ENCODE assay signal across 8 cellular contexts in the genomic region with DNA sequence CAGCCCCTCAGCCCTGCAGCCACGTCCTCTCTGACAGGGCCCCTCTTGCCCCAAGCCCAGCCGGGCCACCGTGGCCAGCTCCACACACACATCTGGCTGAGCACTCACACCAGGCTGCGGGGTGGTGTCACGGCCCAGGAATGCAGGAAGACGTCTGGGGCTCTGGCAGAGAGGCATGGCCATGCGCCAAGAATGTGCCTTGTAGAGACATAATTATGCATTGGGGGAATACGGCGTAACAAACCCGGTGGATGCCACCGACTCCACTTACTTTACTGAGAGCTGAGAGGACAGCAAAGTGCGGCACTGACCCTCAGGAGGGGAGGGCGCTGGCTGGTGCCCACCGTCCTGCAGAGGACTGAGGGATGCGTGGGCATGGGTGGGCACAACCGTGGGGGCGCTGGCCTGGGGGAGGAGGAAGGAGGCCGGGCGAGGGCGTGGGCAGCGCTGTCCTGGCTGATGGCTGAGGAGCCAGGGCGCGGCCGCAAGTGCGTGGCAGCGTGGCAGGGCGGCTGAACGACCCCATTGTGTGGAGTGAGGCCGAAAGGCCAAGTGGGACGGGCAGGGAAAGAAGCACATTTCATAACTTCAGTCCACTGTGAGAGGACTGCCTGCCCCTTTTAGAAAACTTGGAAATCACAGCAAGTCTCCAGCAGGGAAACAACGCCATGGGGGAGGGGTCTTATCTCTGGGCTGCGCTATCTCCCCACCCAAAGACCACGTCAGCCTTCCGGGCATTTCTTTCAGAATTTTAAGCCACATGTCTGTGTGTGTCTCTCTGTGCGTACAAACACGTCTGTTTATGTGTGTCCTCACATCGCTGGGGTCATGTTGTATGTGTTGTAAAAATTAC. TPM values are rescaled to one million over a fixed set of nuclear protein-coding genes. Genes with fewer than 3 reads are reported as not detected.
DNase-seq lines count a peak whose midpoint lies in the region; ATAC-seq, FAIRE-seq and TF ChIP-seq lines count a peak whose summit lies in the region.

No MANE protein-coding gene starts in this region.

- no peaks in the 10 kb centered on the region for H4K20me1 ChIP-seq in astrocyte (ENCODE audit: insufficient read depth, low read length)
- no peaks in the 10 kb centered on the region for H4K20me1 ChIP-seq in keratinocyte (ENCODE audit: control insufficient read depth, extremely low read depth, insufficient read depth, low read length)

- H3K36me3 ChIP-seq in astrocyte (ENCODE audit: insufficient read depth, low read length), result no peaks in the 10 kb centered on the region
- no peaks in the 10 kb centered on the region for H3K36me3 ChIP-seq in keratinocyte (ENCODE audit: control insufficient read depth in 2 of 2, extremely low read depth in 1 of 2, insufficient read depth in 2 of 2, low read length in 2 of 2)
- H3K36me3 ChIP-seq in thoracic aorta, result no peaks in the 10 kb centered on the region

- H3K4me2 ChIP-seq in astrocyte (ENCODE audit: low read length) (peak overlapping the region; percentile 87), keratinocyte (ENCODE audit: control insufficient read depth, extremely low read depth, insufficient read depth, low read depth, low read length) (peak overlapping the region; percentile 82)

- H3K4me3 Mint-ChIP-seq in astrocyte (ENCODE audit: unreplicated experiment), result no peak overlapping the region

- H3K9me1 ChIP-seq in keratinocyte (ENCODE audit: control insufficient read depth, extremely low read depth, insufficient read depth, low read length), result no peaks in the 10 kb centered on the region

- H3K27me3 Mint-ChIP-seq in astrocyte (ENCODE audit: low read depth, unreplicated experiment), result peaks cover 4% of the 10 kb centered on the region

- H3K27me3 ChIP-seq in astrocyte (ENCODE audit: insufficient read depth, low read length) (no peaks in the 10 kb centered on the region), keratinocyte (ENCODE audit: control insufficient read depth, extremely low read depth, insufficient read depth, low read length) (peaks cover 45% of the 10 kb centered on the region), thoracic aorta (replicated peaks; ENCODE audit: insufficient read depth) (no peaks in the 10 kb centered on the region)

- peak overlapping the region; percentile 54 for H3K27ac ChIP-seq in astrocyte (ENCODE audit: low read depth, low read length)
- H3K27ac ChIP-seq in keratinocyte (ENCODE audit: control insufficient read depth, insufficient read depth, low read length), result no peak overlapping the region
- H3K27ac ChIP-seq in thoracic aorta, result peak overlapping the region; percentile 89 to 97

- no peaks in the 10 kb centered on the region for H3K36me3 Mint-ChIP-seq in astrocyte (ENCODE audit: low read depth, unreplicated experiment)

- peak; percentile 99 for FAIRE-seq in HTR-8/SVneo (lab: Jason Lieb, UNC)
- peak; percentile 87 for FAIRE-seq in astrocyte (lab: Jason Lieb, UNC)
- FAIRE-seq in keratinocyte (lab: Jason Lieb, UNC), result peak; percentile 97

- H3K4me3 ChIP-seq in astrocyte (ENCODE audit: insufficient read depth, low read depth, low read length) (peak overlapping the region; percentile 41), keratinocyte (ENCODE audit: control insufficient read depth in 2 of 3, extremely low read depth in 1 of 3, insufficient read depth in 2 of 3, low read depth in 1 of 3, low read length in 3 of 3) (peak overlapping the region; percentile 31 to 67 (median 63)), thoracic aorta (peak overlapping the region; percentile 88)

- peaks cover 19% of the 10 kb centered on the region for H3K4me1 Mint-ChIP-seq in astrocyte (ENCODE audit: low read depth, unreplicated experiment)

- no peak for TF ChIP-seq CTCF in astrocyte (IDR thresholded peaks at IDR 0.05; ENCODE audit: insufficient read depth, low read depth, low read length)
- no peak for TF ChIP-seq CTCF in keratinocyte (optimal IDR thresholded peaks at IDR 0.05 in 1 of 3, IDR thresholded peaks at IDR 0.05 in 1 of 3, conservative IDR thresholded peaks at IDR 0.05 in 1 of 3; ENCODE audit: extremely low read depth in 1 of 3, insufficient read depth in 2 of 3, low read length in 3 of 3)
- no peak for TF ChIP-seq CTCF in thoracic aorta (IDR thresholded peaks at IDR 0.05)

- peak; percentile 71 for ATAC-seq in thoracic aorta (ENCODE audit: insufficient number of reproducible peaks, low FRiP score, low read depth)
- ATAC-seq in GM19351 (IDR thresholded peaks at IDR 0.05; ENCODE audit: unreplicated experiment), result no peak

- dilution Hi-C loops in keratinocyte (cut with MboI; ENCODE audit: extremely low pct_ligation_motif_present, low sequenced_read_pairs), result no loop called here

- H3K9me3 ChIP-seq in astrocyte (ENCODE audit: insufficient read depth, low read depth, low read length) (no peaks in the 10 kb centered on the region), keratinocyte (ENCODE audit: control insufficient read depth, low read depth, low read length) (peaks cover 3% of the 10 kb centered on the region), thoracic aorta (no peaks in the 10 kb centered on the region)

- H3K9ac ChIP-seq in astrocyte (ENCODE audit: low read length) (peak overlapping the region; percentile 77), keratinocyte (ENCODE audit: control insufficient read depth, extremely low read depth, insufficient read depth, low read length) (peak overlapping the region; percentile 71)

- H2AFZ ChIP-seq in astrocyte (ENCODE audit: low read depth, low read length) (peak overlapping the region; percentile 65), keratinocyte (ENCODE audit: control insufficient read depth, low read length) (peak overlapping the region; percentile 50)

- H3K27ac Mint-ChIP-seq in astrocyte (ENCODE audit: unreplicated experiment), result peak overlapping the region; percentile 90

- peaks cover 11% of the 10 kb centered on the region for H3K9me3 Mint-ChIP-seq in astrocyte (ENCODE audit: unreplicated experiment)

- no peak for TF ChIP-seq POLR2A in erythroblast (IDR thresholded peaks at IDR 0.05; ENCODE audit: low read length)

- H3K4me1 ChIP-seq in astrocyte (ENCODE audit: insufficient read depth, low read length) (peaks cover 18% of the 10 kb centered on the region), keratinocyte (ENCODE audit: control insufficient read depth, extremely low read depth, insufficient read depth, low read length) (peaks cover 16% of the 10 kb centered on the region), thoracic aorta (ENCODE audit: control insufficient read depth in 1 of 2, low read depth in 2 of 2) (peaks cover 22 to 45% of the 10 kb centered on the region in 2 donors)

- peak; percentile 96 for DNase-seq in HTR-8/SVneo (ENCODE audit: insufficient read length, low spot score)
- DNase-seq in astrocyte (ENCODE audit: low read depth), result peak; percentile 95
- peak; percentile 82 for DNase-seq in keratinocyte (ENCODE audit: low read depth, low spot score)
- DNase-seq in thoracic aorta (ENCODE audit: low spot score), result peak; percentile 98
- no peak for DNase-seq in erythroblast (lab: John Stamatoyannopoulos, UW)
- DNase-seq in retina, result no peak
- no peak for DNase-seq in cortex of kidney (lab: John Stamatoyannopoulos, UW)

- H3K79me2 ChIP-seq in astrocyte (ENCODE audit: insufficient read depth, low read length), result no peaks in the 10 kb centered on the region
- no peaks in the 10 kb centered on the region for H3K79me2 ChIP-seq in keratinocyte (ENCODE audit: control insufficient read depth, insufficient read depth, low read length)

RNA-seq across cellular contexts. Expression of gene METRNL, which starts 30.6 kb away (rescaled TPM):
- total RNA-seq in astrocyte (28.3 and 36.7 TPM in 2 replicates), thoracic aorta (100 to 1,000 TPM; 141 to 180 TPM)
- 3.1 to 7.2 TPM (median 3.4 TPM) in 3 replicates for polyA plus RNA-seq in keratinocyte
- polyA plus RNA-seq in keratinocyte (2011; ENCODE audit: low read depth), result 43.9 TPM
- polyA plus RNA-seq in keratinocyte (2011; cell fraction: cytosol; rRNA removed), result 2.2 and 7.9 TPM in 2 replicates
- 8.6 and 10.8 TPM in 2 replicates for polyA plus RNA-seq in keratinocyte (2011; cell fraction: nucleus; rRNA removed)
- polyA plus RNA-seq in keratinocyte (2012; ENCODE audit: low replicate concordance), result 6.2 and 85.3 TPM in 2 replicates
- polyA minus RNA-seq in keratinocyte, result 2.0 to 5.2 TPM (median 2.4 TPM) in 3 replicates
- 24.2 TPM for polyA minus RNA-seq in keratinocyte (2011; cell fraction: cytosol; rRNA and poly(A)+ RNA removed)
- polyA minus RNA-seq in keratinocyte (2011; cell fraction: nucleus; rRNA and poly(A)+ RNA removed), result 7.8 and 8.5 TPM in 2 replicates

Comparison
In these comparisons a context has a peak if more than half of its experiments do, and no peak if none do; other contexts are left out.
1. DNase-seq: peak in HTR-8/SVneo (single experiment), astrocyte (single experiment), keratinocyte (single experiment) and thoracic aorta (single experiment); none in erythroblast (0 of 2), retina (single experiment) and cortex of kidney (single experiment).
2. Peak in every context shown above with its lines, with median percentiles within 50 percentile points of each other: H3K4me3 ChIP-seq.